Comparison of ENCODE assay signal across 12 cellular contexts in the genomic region with DNA sequence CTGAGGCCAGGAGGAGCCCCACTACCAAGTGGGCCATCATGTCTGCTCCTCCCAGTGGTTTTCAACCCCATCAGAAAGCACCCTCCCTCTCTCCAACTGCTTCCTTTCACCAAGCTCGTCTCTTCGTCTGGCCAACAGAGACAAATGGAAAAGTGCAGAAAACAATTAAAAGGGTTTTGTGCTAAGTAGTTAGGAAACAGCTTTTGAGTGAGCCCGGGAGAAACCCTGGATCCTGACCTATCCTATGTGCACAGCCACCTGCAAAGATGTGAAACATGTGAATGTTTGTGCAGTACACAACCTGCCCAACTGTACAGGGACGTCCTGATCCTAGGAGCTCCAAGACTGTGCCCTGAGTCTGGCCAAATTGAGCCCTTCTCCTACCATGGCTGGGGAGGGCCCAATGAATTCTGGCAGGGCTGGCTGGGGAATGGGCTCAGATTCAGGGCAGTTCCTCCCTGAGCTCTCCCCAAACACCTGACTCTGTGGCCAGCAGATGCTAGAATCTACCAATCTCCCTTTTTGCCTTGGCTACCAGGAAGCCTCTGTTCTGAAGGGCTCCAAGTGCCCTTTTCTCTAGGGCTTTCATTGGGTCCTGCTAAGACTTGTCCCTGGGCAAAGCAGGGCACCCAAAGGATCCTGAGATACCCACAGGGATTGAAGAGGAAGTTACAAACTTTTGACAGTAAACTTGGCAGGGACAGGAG. TPM values are rescaled to one million over a fixed set of nuclear protein-coding genes. Genes with fewer than 3 reads are reported as not detected.
DNase-seq lines count a peak whose midpoint lies in the region; ATAC-seq and TF ChIP-seq lines count a peak whose summit lies in the region.
"Had no signal": no experiment of that assay in that cellular context is flagged by ENCODE, and none has a peak within 500 bp of the region (broad histone marks: within the 10 kb centered on the region; RNA-seq: fewer than 3 reads in every experiment).

No MANE protein-coding gene starts in this region.

- H2AFZ ChIP-seq in mammary epithelial cell (ENCODE audit: low read depth, low read length) = no peak overlapping the region
- no peak overlapping the region for H2AFZ ChIP-seq in osteoblast (ENCODE audit: low read length)

- no peaks in the 10 kb centered on the region for H3K27me3 Mint-ChIP-seq in CD4-positive, alpha-beta memory T cell
- H3K27me3 Mint-ChIP-seq in HFFc6 (ENCODE audit: insufficient read depth) = peaks cover 3% of the 10 kb centered on the region
- H3K27me3 Mint-ChIP-seq: stimulated activated naive CD8-positive, alpha-beta T cell treated with anti-CD3 and anti-CD28 coated beads, Interleukin-15, Interleukin-2, amounts not matched to agents 100 ng/mL and 50 ng/mL, for 24 hours had no signal

- POLR2A ChIA-PET in CD4-positive, alpha-beta memory T cell (lab: Charles Lee; ENCODE audit: partially characterized antibody) = interaction anchor here (0.7 to 16.1 kb wide), 5 partner anchors 10 to 220 kb away, joined by 3 to 555 read pairs (median 12); no protein-coding TSS in a partner anchor

- H3K9me3 ChIP-seq in CD4-positive, alpha-beta memory T cell (ENCODE audit: control insufficient read depth in 1 of 2, low read length in 2 of 2) = no peaks in the 10 kb centered on the region
- H3K9me3 ChIP-seq in mammary epithelial cell (replicated peaks; ENCODE audit: insufficient read depth, low read length) = no peaks in the 10 kb centered on the region
- no peaks in the 10 kb centered on the region for H3K9me3 ChIP-seq in osteoblast (ENCODE audit: low read depth, low read length)

- in situ Hi-C loops in mammary epithelial cell (cut with MboI; ENCODE audit: low sequenced_read_pairs in 2 of 2) = no loop called here

- H3K9ac ChIP-seq in mammary epithelial cell (ENCODE audit: insufficient read depth, low read length) = no peak overlapping the region

- no peak for DNase-seq in CD4-positive, alpha-beta memory T cell
- DNase-seq in HFFc6 = no peak
- DNase-seq in mammary epithelial cell = no peak
- DNase-seq in osteoblast (ENCODE audit: insufficient read length, low spot score, missing footprints) = peak; percentile 83
- no peak for DNase-seq in NCI-H446 (lab: John Stamatoyannopoulos, UW)
- no peak for DNase-seq in DMS79 treated with DMSO at 0.1 percent for 48 hours (lab: John Stamatoyannopoulos, UW)
- DNase-seq: activated T-cell treated with anti-CD3 and anti-CD28 coated beads, Interleukin-2, amount 50 U/mL, for 72 hours; nephron progenitor cell had no signal

- WGBS in mammary epithelial cell (ENCODE audit: low coverage, missing lambda C conversion rate) = 90% methylated on average over 4 of the region's 4 CpGs

- no peak overlapping the region for H3K4me3 ChIP-seq in CD4-positive, alpha-beta memory T cell (ENCODE audit: low read length in 2 of 2)
- H3K4me3 ChIP-seq in mammary epithelial cell (replicated peaks in 1 of 3; ENCODE audit: insufficient read depth in 1 of 3, low read depth in 2 of 3, low read length in 3 of 3) = no peak overlapping the region
- no peak overlapping the region for H3K4me3 ChIP-seq in osteoblast (ENCODE audit: insufficient read depth, low read length)

- H3K4me3 Mint-ChIP-seq in CD4-positive, alpha-beta memory T cell = peak overlapping the region in 2 of 8 donors; percentile 13 to 26
- H3K4me3 Mint-ChIP-seq in HFFc6 = no peak overlapping the region
- H3K4me3 Mint-ChIP-seq: activated T-cell treated with anti-CD3 and anti-CD28 coated beads, Interleukin-2, amount 50 U/mL, for 72 hours; CD14-positive monocyte; nephron progenitor cell; stimulated activated naive CD8-positive, alpha-beta T cell treated with anti-CD3 and anti-CD28 coated beads, Interleukin-15, Interleukin-2, amounts not matched to agents 100 ng/mL and 50 ng/mL, for 24 hours had no signal

- H3K4me1 Mint-ChIP-seq in CD4-positive, alpha-beta memory T cell = peaks cover 17 to 38% (median 27%) of the 10 kb centered on the region in 4 donors
- peaks cover 14% of the 10 kb centered on the region for H3K4me1 Mint-ChIP-seq in HFFc6 (ENCODE audit: low read depth)

- peaks cover 47% of the 10 kb centered on the region for H3K4me1 ChIP-seq in CD4-positive, alpha-beta memory T cell (ENCODE audit: insufficient read depth, low read length)
- H3K4me1 ChIP-seq in mammary epithelial cell (ENCODE audit: insufficient read depth, low read length) (peaks cover 51% of the 10 kb centered on the region), osteoblast (ENCODE audit: insufficient read depth, low read length) (peaks cover 8% of the 10 kb centered on the region)

- H3K27ac Mint-ChIP-seq in CD4-positive, alpha-beta memory T cell = peak overlapping the region in 5 of 7 donors; percentile 29 to 77 (median 64)
- H3K27ac Mint-ChIP-seq in HFFc6 = peak overlapping the region; percentile 72
- H3K27ac Mint-ChIP-seq: activated T-cell treated with anti-CD3 and anti-CD28 coated beads, Interleukin-2, amount 50 U/mL, for 72 hours; nephron progenitor cell; stimulated activated naive CD8-positive, alpha-beta T cell treated with anti-CD3 and anti-CD28 coated beads, Interleukin-15, Interleukin-2, amounts not matched to agents 100 ng/mL and 50 ng/mL, for 24 hours had no signal

- CTCF ChIA-PET in CD4-positive, alpha-beta memory T cell (lab: Charles Lee; ENCODE audit: partially characterized antibody) = interaction anchor here (1.2 kb wide), 1 partner anchor 19 kb away, joined by 6 read pairs; no protein-coding TSS in a partner anchor
- CTCF ChIA-PET in mammary epithelial cell (lab: Charles Lee; ENCODE audit: low non-redundant PET) = no interaction called here

- no peaks in the 10 kb centered on the region for H3K9me3 Mint-ChIP-seq in CD4-positive, alpha-beta memory T cell
- H3K9me3 Mint-ChIP-seq in HFFc6 = no peaks in the 10 kb centered on the region
- H3K9me3 Mint-ChIP-seq: activated T-cell treated with anti-CD3 and anti-CD28 coated beads, Interleukin-2, amount 50 U/mL, for 72 hours; nephron progenitor cell; stimulated activated naive CD8-positive, alpha-beta T cell treated with anti-CD3 and anti-CD28 coated beads, Interleukin-15, Interleukin-2, amounts not matched to agents 100 ng/mL and 50 ng/mL, for 24 hours had no signal

- peak overlapping the region; percentile 85 for H3K4me2 ChIP-seq in mammary epithelial cell (ENCODE audit: insufficient read depth, low read depth, low read length)
- no peak overlapping the region for H3K4me2 ChIP-seq in osteoblast (ENCODE audit: insufficient read depth, low read length)

- ATAC-seq in GM21390 (IDR thresholded peaks at IDR 0.05; ENCODE audit: unreplicated experiment) = no peak
- no peak for ATAC-seq in HG03196 (IDR thresholded peaks at IDR 0.05; ENCODE audit: unreplicated experiment)

- no peaks in the 10 kb centered on the region for H3K27me3 ChIP-seq in CD4-positive, alpha-beta memory T cell (ENCODE audit: insufficient read depth, low read length)
- H3K27me3 ChIP-seq in mammary epithelial cell (ENCODE audit: insufficient read depth, low read length) (no peaks in the 10 kb centered on the region), osteoblast (ENCODE audit: insufficient read depth, low read length) (no peaks in the 10 kb centered on the region)

- no peaks in the 10 kb centered on the region for H4K20me1 ChIP-seq in mammary epithelial cell (ENCODE audit: insufficient read depth, low read length)
- H4K20me1 ChIP-seq in osteoblast (ENCODE audit: insufficient read depth, low read length) = peaks cover 44% of the 10 kb centered on the region

- TF ChIP-seq CTCF in HFFc6 (IDR thresholded peaks at IDR 0.05) = no peak
- no peak for TF ChIP-seq CTCF in mammary epithelial cell (conservative IDR thresholded peaks at IDR 0.05 in 1 of 2, IDR thresholded peaks at IDR 0.05 in 1 of 2; ENCODE audit: extremely low read depth in 1 of 2, insufficient read depth in 1 of 2, low read depth in 1 of 2, low read length in 2 of 2)
- no peak for TF ChIP-seq CTCF in osteoblast (IDR thresholded peaks at IDR 0.05; ENCODE audit: extremely low read depth, low read depth, low read length)

- dilution Hi-C loops in mammary epithelial cell (cut with HindIII; ENCODE audit: low sequenced_read_pairs) = loop anchor here (10.0 kb wide), 1 partner anchor 180 kb away; no protein-coding TSS in a partner anchor

- H3K36me3 Mint-ChIP-seq in CD4-positive, alpha-beta memory T cell = peaks cover 33 to 42% of the 10 kb centered on the region in 2 donors
- peaks cover 13% of the 10 kb centered on the region for H3K36me3 Mint-ChIP-seq in HFFc6 (ENCODE audit: low read depth)

- H3K79me2 ChIP-seq in mammary epithelial cell (ENCODE audit: insufficient read depth, low read length) (peaks cover 16% of the 10 kb centered on the region), osteoblast (ENCODE audit: insufficient read depth, low read length) (peaks cover 11% of the 10 kb centered on the region)

- no TSS peak for BruUV-seq in mammary epithelial cell (replicated peaks; lab: Mats Ljungman, UMichigan)

- peaks cover 48% of the 10 kb centered on the region for H3K36me3 ChIP-seq in CD4-positive, alpha-beta memory T cell (ENCODE audit: insufficient read depth, low read length)
- H3K36me3 ChIP-seq in mammary epithelial cell (ENCODE audit: insufficient read depth, low read length) (no peaks in the 10 kb centered on the region), osteoblast (ENCODE audit: insufficient read depth, low read length) (peaks cover 41% of the 10 kb centered on the region)

- H3K27ac ChIP-seq in CD4-positive, alpha-beta memory T cell (ENCODE audit: low read depth, low read length) = no peak overlapping the region
- H3K27ac ChIP-seq in mammary epithelial cell (ENCODE audit: insufficient read depth, low read depth, low read length) (no peak overlapping the region), osteoblast (ENCODE audit: low read depth, low read length) (no peak overlapping the region)

- intact Hi-C loops in CD4-positive, alpha-beta memory T cell (cut with micrococcal nuclease) = no loop called here
- intact Hi-C loops in mammary epithelial cell (cut with micrococcal nuclease) = no loop called here

RNA-seq across cellular contexts. Expression of gene TLE5, which starts 7.9 kb away (rescaled TPM):
- total RNA-seq in CD4-positive, alpha-beta memory T cell = 100 to 1,000 TPM; 876 to 900 TPM
- 100 to 1,000 TPM; 572 to 943 TPM for polyA plus RNA-seq in CD4-positive, alpha-beta memory T cell
- total RNA-seq in HFFc6 (2021; fragmentation: NEBNext Ultra II Directional; extraction: Animal tissue kit (Norgen Biotek cat#: 25700)) = 100 to 1,000 TPM; 332 to 383 (median 356) TPM
- 100 to 1,000 TPM; 348 to 349 TPM for total RNA-seq in mammary epithelial cell
- polyA plus RNA-seq in mammary epithelial cell = 370 TPM
- polyA minus RNA-seq in mammary epithelial cell = 319 TPM
- 209 and 211 TPM in 2 replicates for total RNA-seq in osteoblast

RNA-seq across cellular contexts. Expression of gene TLE2, which starts 25.3 kb away (rescaled TPM):
- 10 to 100 TPM; 20.9 to 23.1 TPM for total RNA-seq in CD4-positive, alpha-beta memory T cell
- polyA plus RNA-seq in CD4-positive, alpha-beta memory T cell = 1 to 10 TPM; 5.5 to 7.0 TPM
- under 1 TPM in 4 of 6 experiments, not detected in 2; 0.15 to 0.67 (median 0.46) TPM for total RNA-seq in HFFc6 (2021; fragmentation: NEBNext Ultra II Directional; extraction: Animal tissue kit (Norgen Biotek cat#: 25700))
- 1 to 10 TPM; 4.8 to 7.2 TPM for total RNA-seq in mammary epithelial cell
- 0.87 TPM for polyA plus RNA-seq in mammary epithelial cell
- polyA minus RNA-seq in mammary epithelial cell = 0.78 TPM
- total RNA-seq in osteoblast = 2.4 and 5.1 TPM in 2 replicates
- polyA plus RNA-seq: CD14-positive monocyte had no signal

RNA-seq across cellular contexts. Expression of gene GNA11, which starts 39.7 kb away (rescaled TPM):
- total RNA-seq in CD4-positive, alpha-beta memory T cell = 1 to 10 TPM; 3.5 to 3.9 TPM
- under 1 TPM; 0.09 to 0.39 TPM for polyA plus RNA-seq in CD4-positive, alpha-beta memory T cell
- 10 to 100 TPM; 72.0 to 86.0 (median 77.6) TPM for total RNA-seq in HFFc6 (2021; fragmentation: NEBNext Ultra II Directional; extraction: Animal tissue kit (Norgen Biotek cat#: 25700))
- total RNA-seq in mammary epithelial cell (10 to 100 TPM; 68.1 to 91.4 TPM), osteoblast (73.7 and 74.2 TPM in 2 replicates)
- polyA plus RNA-seq in mammary epithelial cell = 67.4 TPM
- polyA minus RNA-seq in mammary epithelial cell = 86.9 TPM

Comparison
In these comparisons a context has a peak if more than half of its experiments do, and no peak if none do; other contexts are left out.
1. RNA of gene GNA11, which starts 39.7 kb away (total RNA-seq): 68.1 to 91.4 TPM in mammary epithelial cell, 72.0 to 86.0 TPM in HFFc6 and 73.7 to 74.2 TPM in osteoblast; 3.5 to 3.9 TPM in CD4-positive, alpha-beta memory T cell; every median in the first group is over 10 times any median in the second.